8 cellular contexts compared by ENCODE assay signal in the genomic region with DNA sequence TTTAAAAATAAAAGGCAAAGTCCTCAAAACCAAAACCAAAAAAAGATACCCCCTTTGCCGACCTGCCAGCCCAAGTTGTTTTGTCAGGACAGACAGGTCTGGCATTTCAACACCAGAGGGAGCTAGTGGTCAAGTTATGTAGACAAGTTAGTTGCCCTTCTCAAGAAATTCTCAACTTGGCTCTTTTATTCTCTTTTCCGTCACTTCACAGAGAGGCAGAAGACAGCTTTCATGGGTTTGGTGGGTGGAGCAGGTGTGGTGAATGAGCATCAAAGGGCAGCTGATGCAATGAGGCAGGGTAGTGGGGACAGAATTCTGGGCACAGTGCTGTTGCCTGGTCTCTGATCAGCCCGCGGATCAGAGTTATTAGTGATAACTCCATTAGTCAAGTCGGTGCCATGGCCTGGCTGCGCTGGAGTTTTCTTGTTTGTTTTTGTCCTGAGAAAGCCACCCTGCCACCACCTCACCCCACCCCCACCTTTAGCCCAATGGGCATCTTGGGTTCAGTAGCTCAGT.
DNase-seq lines count a peak whose midpoint lies in the region; ATAC-seq and TF ChIP-seq lines count a peak whose summit lies in the region.

No MANE protein-coding gene starts in this region.

- ATAC-seq in GM19452 (IDR thresholded peaks at IDR 0.05; ENCODE audit: unreplicated experiment) = no peak

- no peak overlapping the region for H3K4me3 ChIP-seq in WI38 (ENCODE audit: low read depth, low read length)

- peak; percentile 69 for TF ChIP-seq CTCF in WI38 (IDR thresholded peaks at IDR 0.05; ENCODE audit: low read depth, low read length)

- DNase-seq in activated gamma-delta T cell treated with Interleukin-2 at 50 U/mL for 16 hours (peak; percentile 53), activated gamma-delta T cell (lab: John Stamatoyannopoulos, UW) (no peak), NCI-H2196 (lab: John Stamatoyannopoulos, UW; ENCODE audit: unreplicated experiment) (peak; percentile 75), cerebellar cortex (ENCODE audit: low spot score) (peak; percentile 69), kidney glomerular epithelial cell (lab: John Stamatoyannopoulos, UW) (peak; percentile 43)
- peak; percentile 33 to 34 for DNase-seq in stimulated activated CD4-positive, alpha-beta T cell treated with anti-CD3 and anti-CD28 coated beads, Interleukin-4, amount 100 ng/mL, for 4 hours
